ENCODE assay signal across 8 cellular contexts in genomic region chr2:104853926-104854506, GRCh38. TPM values are rescaled to one million over a fixed set of nuclear protein-coding genes. Genes with fewer than 3 reads are reported as not detected.
DNase-seq lines count a peak whose midpoint lies in the region; TF ChIP-seq lines count a peak whose summit lies in the region.

Gene POU3F3 (plus strand): TSS chr2:104854115. CDS start chr2:104855511, 1,396 bp downstream.

- no peaks in the 10 kb centered on the region for H3K9me3 ChIP-seq in adrenal gland (replicated peaks in 1 of 3)
- no peaks in the 10 kb centered on the region for H3K9me3 ChIP-seq in sigmoid colon

- H3K27ac ChIP-seq in adrenal gland (peak within 1 kb of the TSS in 1 of 5 donors; percentile 13), sigmoid colon (no peak within 1 kb of the TSS)

- peaks cover 82% of the 10 kb centered on the region for H3K27me3 ChIP-seq in adrenal gland
- H3K27me3 ChIP-seq in sigmoid colon = peaks cover 60 to 92% (median 84%) of the 10 kb centered on the region in 3 donors

- 3 to 4% (median 3%) methylated on average over 37 to 42 of the region's 42 CpGs for WGBS in adrenal gland, 4 donors
- WGBS in sigmoid colon, 2 donors = 1% methylated on average over 42 of the region's 42 CpGs

- no peaks in the 10 kb centered on the region for H3K36me3 ChIP-seq in adrenal gland (replicated peaks in 1 of 2)
- H3K36me3 ChIP-seq in sigmoid colon = no peaks in the 10 kb centered on the region

- H3K4me3 ChIP-seq in adrenal gland = peak within 1 kb of the TSS in 1 of 4 donors; percentile 42
- peak within 1 kb of the TSS in 3 of 4 donors; percentile 29 to 41 (median 37) for H3K4me3 ChIP-seq in sigmoid colon

- no peak for TF ChIP-seq EP300 in sigmoid colon (IDR thresholded peaks at IDR 0.05)

- TF ChIP-seq POLR2A in adrenal gland (IDR thresholded peaks at IDR 0.05) = no peak
- TF ChIP-seq POLR2A in sigmoid colon (IDR thresholded peaks at IDR 0.05) = peak in 1 of 2 donors; percentile 29

- DNase-seq in NCI-H2227 (lab: John Stamatoyannopoulos, UW; ENCODE audit: unreplicated experiment) (peak; percentile 40), NCI-H2227 treated with DMSO at 0.1 percent for 48 hours (lab: John Stamatoyannopoulos, UW) (no peak), NCI-H510A treated with DMSO at 0.1 percent for 48 hours (lab: John Stamatoyannopoulos, UW) (peak; percentile 93), adrenal gland (peak in 4 of 7 donors; percentile 34 to 65 (median 36)), iPS DF 4.7 (ENCODE audit: extremely low read depth, low spot score) (peak; percentile 95), sigmoid colon (peak; percentile 83), NCI-H2171 (lab: John Stamatoyannopoulos, UW) (no peak), mucosa of gallbladder (ENCODE audit: low spot score) (no peak)

- intact Hi-C loops in adrenal gland (cut with DNase I) = no loop called here
- intact Hi-C loops in sigmoid colon (cut with DNase I) = no loop called here

- no peak for TF ChIP-seq CTCF in adrenal gland (IDR thresholded peaks at IDR 0.05)
- TF ChIP-seq CTCF in sigmoid colon (IDR thresholded peaks at IDR 0.05) = no peak

- H3K4me1 ChIP-seq in adrenal gland (replicated peaks in 1 of 2) (peaks cover 0 to 34% of the 10 kb centered on the region in 2 donors), sigmoid colon (peaks cover 0 to 52% (median 47%) of the 10 kb centered on the region in 4 donors)

RNA-seq across cellular contexts. Expression of gene POU3F3, which starts in this region (rescaled TPM):
- total RNA-seq in adrenal gland (under 1 TPM in 4 of 8 donors, not detected in 4; 0.06 to 0.14 (median 0.11) TPM), sigmoid colon (1 to 10 TPM in 1 of 4 donors, under 1 TPM in 3; 0.36 to 1.4 (median 0.80) TPM), mucosa of gallbladder (not detected)
- polyA plus RNA-seq in adrenal gland (under 1 TPM; 0.03 to 0.18 (median 0.16) TPM), sigmoid colon (under 1 TPM in 1 of 3 donors, not detected in 2; 0.39 TPM)

Comparison
In these comparisons a context has a peak if more than half of its experiments do, and no peak if none do; other contexts are left out.
1. DNase-seq: peak in NCI-H2227 (single experiment), NCI-H510A treated with DMSO at 0.1 percent for 48 hours (single experiment), iPS DF 4.7 (single experiment) and sigmoid colon (single experiment); none in NCI-H2227 treated with DMSO at 0.1 percent for 48 hours (single experiment), NCI-H2171 (single experiment) and mucosa of gallbladder (single experiment).
2. Peak in DNase-seq in adrenal gland; RNA of the gene not detected or under 1 TPM.